In the genomic region with DNA sequence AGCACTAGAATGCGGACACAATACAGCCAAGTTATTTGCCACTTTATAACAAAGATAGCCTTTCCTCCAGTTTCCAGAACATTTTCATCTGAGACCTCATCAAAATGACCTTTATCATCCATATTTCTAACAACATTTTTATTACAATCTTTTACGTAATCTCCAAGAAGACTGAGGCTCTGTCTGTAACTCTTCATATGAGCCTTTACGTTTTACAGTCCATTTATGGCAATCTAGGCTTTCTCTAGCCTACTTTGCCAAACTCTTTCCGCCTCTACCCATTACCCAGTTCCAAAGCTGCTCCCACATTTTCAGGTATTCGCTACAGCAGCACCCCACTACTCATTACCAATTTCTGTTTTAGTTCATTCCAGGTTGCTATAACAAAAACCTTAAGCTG, we compare ENCODE assay signal across 20 cellular contexts. TPM values are rescaled to one million over a fixed set of nuclear protein-coding genes. Genes with fewer than 3 reads are reported as not detected.
"Had no signal": no experiment of that assay in that cellular context is flagged by ENCODE, and none has a peak within 500 bp of the region (broad histone marks: within the 10 kb centered on the region; RNA-seq: fewer than 3 reads in every experiment).

No MANE protein-coding gene starts in this region.

- H3K27me3 Mint-ChIP-seq: IgD-negative memory B cell had no signal

- H3K4me1 Mint-ChIP-seq: IgD-negative memory B cell had no signal

- ATAC-seq: K562 had no signal

- H3K4me3 ChIP-seq: K562 had no signal

- H3K9me2 ChIP-seq: SK-N-SH had no signal

- H3K27ac Mint-ChIP-seq: IgD-negative memory B cell had no signal

- H3K4me3 Mint-ChIP-seq: IgD-negative memory B cell had no signal

- H3K9ac ChIP-seq: KMS-11, SK-N-SH had no signal

- H3K9me3 ChIP-seq: SK-N-SH had no signal

- H3K4me2 ChIP-seq: KMS-11, SK-N-SH had no signal

- DNase-seq: Kasumi-1, MV-4-11, NCI-H1048, NCI-H1105, NCI-H1417, NCI-H1436 treated with DMSO at 0.1 percent for 48 hours, NCI-H1694, NCI-H187 treated with DMSO at 0.1 percent for 48 hours, NCI-H2029 treated with DMSO at 0.1 percent for 48 hours, NCI-H2227 treated with DMSO at 0.1 percent for 48 hours, NCI-H524, NCI-H526 treated with DMSO at 0.1 percent for 48 hours, NCI-H748 treated with DMSO at 0.1 percent for 48 hours, SHP77, SK-N-SH had no signal

- H3K27ac ChIP-seq: HL-60, KMS-11, RWPE1 had no signal

RNA-seq across cellular contexts. Expression of a gene that starts 8.2 kb away (rescaled TPM):
- polyA plus RNA-seq: IgD-negative memory B cell, K562 had no signal
